In genomic region chr2:108588070-108588668, GRCh38 we compare ENCODE assay signal across 9 cellular contexts. TPM values are rescaled to one million over a fixed set of nuclear protein-coding genes. Genes with fewer than 3 reads are reported as not detected.
DNase-seq lines count a peak whose midpoint lies in the region; ATAC-seq and TF ChIP-seq lines count a peak whose summit lies in the region.
"Had no signal": no experiment of that assay in that cellular context is flagged by ENCODE, and none has a peak within 500 bp of the region (broad histone marks: within the 10 kb centered on the region; RNA-seq: fewer than 3 reads in every experiment).

No MANE protein-coding gene starts in this region.

- H3K9ac ChIP-seq in Loucy (ENCODE audit: low read depth, low read length, poor library complexity, severe bottlenecking), result peak overlapping the region; percentile 55

- no peak overlapping the region for H3K4me3 ChIP-seq in CD4-positive, alpha-beta memory T cell (ENCODE audit: low read length in 2 of 2)
- H3K4me3 ChIP-seq in Loucy (ENCODE audit: low read length, poor library complexity, severe bottlenecking) (peak overlapping the region; percentile 43), muscle layer of duodenum (ENCODE audit: low read depth in 1 of 2, low read length in 2 of 2) (no peak overlapping the region)

- no peak overlapping the region for H3K27ac ChIP-seq in CD4-positive, alpha-beta memory T cell (ENCODE audit: low read depth, low read length)
- peak overlapping the region; percentile 66 for H3K27ac ChIP-seq in muscle layer of duodenum (ENCODE audit: low read length)

- H2AFZ ChIP-seq in Loucy (ENCODE audit: low read length), result no peak overlapping the region; the same call in 1 of the 2 replicates

- H3F3A ChIP-seq in Loucy (ENCODE audit: low read depth), result no peaks in the 10 kb centered on the region

- H3K4me1 ChIP-seq in CD4-positive, alpha-beta memory T cell (ENCODE audit: insufficient read depth, low read length), result peaks cover 3% of the 10 kb centered on the region
- H3K4me1 ChIP-seq in Loucy (ENCODE audit: insufficient read depth, low read length, poor library complexity, severe bottlenecking) (peaks cover 60% of the 10 kb centered on the region), muscle layer of duodenum (ENCODE audit: control insufficient read depth in 1 of 2, insufficient read depth in 2 of 2, low read length in 2 of 2) (peaks cover 7 to 42% of the 10 kb centered on the region in 2 donors)

- CTCF ChIA-PET in CD4-positive, alpha-beta memory T cell (lab: Charles Lee; ENCODE audit: partially characterized antibody), result interaction anchor here (1.1 to 2.2 kb wide), 2 partner anchors 17 to 49 kb away, joined by 3 to 8 read pairs; no protein-coding TSS in a partner anchor

- H3K27me3 Mint-ChIP-seq in CD4-positive, alpha-beta memory T cell, result no peaks in the 10 kb centered on the region
- H3K27me3 Mint-ChIP-seq in central memory CD8-positive, alpha-beta T cell, result no peaks in the 10 kb centered on the region

- H3K9me2 ChIP-seq in Loucy (replicated peaks; ENCODE audit: low read depth, low read length), result no peaks in the 10 kb centered on the region

- no peaks in the 10 kb centered on the region for H3K36me3 ChIP-seq in CD4-positive, alpha-beta memory T cell (ENCODE audit: insufficient read depth, low read length)
- no peaks in the 10 kb centered on the region for H3K36me3 ChIP-seq in Loucy (ENCODE audit: insufficient read depth, low read length)
- no peaks in the 10 kb centered on the region for H3K36me3 ChIP-seq in muscle layer of duodenum (ENCODE audit: control insufficient read depth in 1 of 2, insufficient read depth in 2 of 2, low read length in 2 of 2)

- peaks cover 89% of the 10 kb centered on the region for H3K79me2 ChIP-seq in Loucy (ENCODE audit: insufficient read depth, low read length)

- peaks cover 8 to 24% (median 16%) of the 10 kb centered on the region in 4 donors for H3K4me1 Mint-ChIP-seq in CD4-positive, alpha-beta memory T cell
- H3K4me1 Mint-ChIP-seq in central memory CD8-positive, alpha-beta T cell, result peaks cover 23% of the 10 kb centered on the region

- peak overlapping the region in 6 of 7 donors; percentile 3 to 78 (median 56) for H3K27ac Mint-ChIP-seq in CD4-positive, alpha-beta memory T cell
- H3K27ac Mint-ChIP-seq in central memory CD8-positive, alpha-beta T cell (ENCODE audit: low read depth), result no peak overlapping the region

- no peaks in the 10 kb centered on the region for H3K9me3 Mint-ChIP-seq in CD4-positive, alpha-beta memory T cell
- no peaks in the 10 kb centered on the region for H3K9me3 Mint-ChIP-seq in central memory CD8-positive, alpha-beta T cell
- H3K9me3 Mint-ChIP-seq: neural crest cell had no signal

- POLR2A ChIA-PET in CD4-positive, alpha-beta memory T cell (lab: Charles Lee; ENCODE audit: partially characterized antibody), result no interaction called here

- H3K4me3 Mint-ChIP-seq in CD4-positive, alpha-beta memory T cell, result peak overlapping the region in 6 of 8 donors; percentile 8 to 60 (median 26)
- peak overlapping the region; percentile 13 for H3K4me3 Mint-ChIP-seq in central memory CD8-positive, alpha-beta T cell
- H3K4me3 Mint-ChIP-seq: neural crest cell had no signal

- H3K27me3 ChIP-seq in CD4-positive, alpha-beta memory T cell (ENCODE audit: insufficient read depth, low read length), result no peaks in the 10 kb centered on the region
- H3K27me3 ChIP-seq in Loucy (ENCODE audit: insufficient read depth, low read length, poor library complexity, severe bottlenecking) (no peaks in the 10 kb centered on the region), muscle layer of duodenum (ENCODE audit: low read depth, low read length) (no peaks in the 10 kb centered on the region)

- ATAC-seq in central memory CD8-positive, alpha-beta T cell (replicated peaks; ENCODE audit: extremely low read depth, poor library complexity, severe bottlenecking), result peak; percentile 34
- no peak for ATAC-seq in HG03469 (IDR thresholded peaks at IDR 0.05; ENCODE audit: unreplicated experiment)

- DNase-seq in CD4-positive, alpha-beta memory T cell, result no peak
- DNase-seq in central memory CD8-positive, alpha-beta T cell (ENCODE audit: low spot score in 2 of 2), result no peak
- DNase-seq in NCI-H226, result no peak
- DNase-seq in NCI-H1694 (lab: John Stamatoyannopoulos, UW), result no peak
- DNase-seq in T1000 (lab: John Stamatoyannopoulos, UW), result no peak

- H3K36me3 Mint-ChIP-seq in CD4-positive, alpha-beta memory T cell, result no peaks in the 10 kb centered on the region
- H3K36me3 Mint-ChIP-seq in central memory CD8-positive, alpha-beta T cell (ENCODE audit: insufficient read depth), result no peaks in the 10 kb centered on the region

- no peak for TF ChIP-seq CTCF in Loucy (conservative IDR thresholded peaks at IDR 0.05; ENCODE audit: low read length)

- peak overlapping the region; percentile 50 for H3K4me2 ChIP-seq in Loucy (ENCODE audit: low read depth, low read length, poor library complexity, severe bottlenecking)

- intact Hi-C loops in CD4-positive, alpha-beta memory T cell (cut with micrococcal nuclease), result loop anchor here (10.0 kb wide), 2 partner anchors 53 to 103 kb away; partner anchors contain the start of gene LIMS1

- no peaks in the 10 kb centered on the region for H4K20me1 ChIP-seq in Loucy (ENCODE audit: insufficient read depth, low read length, poor library complexity, severe bottlenecking)

- no peaks in the 10 kb centered on the region for H3K9me3 ChIP-seq in CD4-positive, alpha-beta memory T cell (ENCODE audit: control insufficient read depth in 1 of 2, low read length in 2 of 2)
- H3K9me3 ChIP-seq in Loucy (ENCODE audit: insufficient read depth, low read depth, low read length), result no peaks in the 10 kb centered on the region
- no peaks in the 10 kb centered on the region for H3K9me3 ChIP-seq in muscle layer of duodenum (ENCODE audit: control insufficient read depth in 1 of 2, low read length in 2 of 2)

RNA-seq across cellular contexts. Expression of gene LIMS1, which starts 53.9 kb away (rescaled TPM):
- total RNA-seq in CD4-positive, alpha-beta memory T cell, result 100 to 1,000 TPM; 126 to 130 TPM
- 100 to 1,000 TPM; 242 to 286 TPM for polyA plus RNA-seq in CD4-positive, alpha-beta memory T cell
